Comparison of ENCODE assay signal across 14 cellular contexts in the genomic region with DNA sequence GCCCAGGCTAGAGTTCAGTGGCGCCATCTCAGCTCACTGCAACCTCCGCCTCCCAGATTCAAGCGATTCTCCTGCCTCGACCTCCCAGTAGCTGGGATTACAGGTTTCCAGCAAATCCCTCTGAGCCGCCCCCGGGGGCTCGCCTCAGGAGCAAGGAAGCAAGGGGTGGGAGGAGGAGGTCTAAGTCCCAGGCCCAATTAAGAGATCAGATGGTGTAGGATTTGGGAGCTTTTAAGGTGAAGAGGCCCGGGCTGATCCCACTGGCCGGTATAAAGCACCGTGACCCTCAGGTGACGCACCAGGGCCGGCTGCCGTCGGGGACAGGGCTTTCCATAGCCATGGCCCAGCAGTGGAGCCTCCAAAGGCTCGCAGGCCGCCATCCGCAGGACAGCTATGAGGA. TPM values are rescaled to one million over a fixed set of nuclear protein-coding genes. Genes with fewer than 3 reads are reported as not detected.
"Had no signal": no experiment of that assay in that cellular context is flagged by ENCODE, and none has a peak within 500 bp of the region (broad histone marks: within the 10 kb centered on the region; RNA-seq: fewer than 3 reads in every experiment).

A gene (plus strand): TSS at position 301 of the 400 bp plus-strand sequence. CDS start 38 bp downstream, at position 339.

RNA-seq across cellular contexts. Expression of the gene that starts here (rescaled TPM):
- total RNA-seq: activated B cell treated with CpG ODN at 0.5 μM for 24 hours; activated CD4-positive, alpha-beta memory T cell treated with anti-CD3 and anti-CD28 coated beads for 36 hours; activated CD4-positive, alpha-beta memory T cell treated with anti-CD3 and anti-CD28 coated beads, Interleukin-2, amount 10 ng/mL, durations not matched to agents 7 days and 5 days; activated CD4-positive, alpha-beta T cell treated with anti-CD3 and anti-CD28 coated beads for 36 hours; activated CD4-positive, alpha-beta T cell treated with anti-CD3 and anti-CD28 coated beads, Interleukin-2, amount 10 ng/mL, durations not matched to agents 24 days and 14 days; activated CD4-positive, alpha-beta T cell treated with anti-CD3 and anti-CD28 coated beads, Interleukin-2, amount 10 ng/mL, durations not matched to agents 7 days and 5 days; activated CD8-positive, alpha-beta memory T cell treated with anti-CD3 and anti-CD28 coated beads for 36 hours; activated CD8-positive, alpha-beta memory T cell treated with anti-CD3 and anti-CD28 coated beads, Interleukin-2, amount 10 ng/mL, durations not matched to agents 7 days and 5 days; activated CD8-positive, alpha-beta T cell treated with anti-CD3 and anti-CD28 coated beads for 36 hours; activated CD8-positive, alpha-beta T cell treated with anti-CD3 and anti-CD28 coated beads, Interleukin-2, amount 10 ng/mL, durations not matched to agents 7 days and 5 days; T-helper 1 cell treated with Interleukin-12 subunit alpha and Interleukin-12 subunit beta and Interleukin-4 antibody, amounts not matched to agents 30 ng/mL and 1 ng/mL, for 36 hours; T-helper 17 cell; T-helper 2 cell treated with Interferon-gamma antibody and Interleukin-4, amounts not matched to agents 100 ng/mL and 5 ng/mL, for 36 hours; WTC11 had no signal
